ENCODE assay signal across 8 cellular contexts in genomic region chr7:26202019-26202985, GRCh38. TPM values are rescaled to one million over a fixed set of nuclear protein-coding genes. Genes with fewer than 3 reads are reported as not detected.
A peak's percentile ranks its signal among the peaks of the same experiment; 100 is the strongest.
DNase-seq lines count a peak whose midpoint lies in the region; ATAC-seq and TF ChIP-seq lines count a peak whose summit lies in the region.

No MANE protein-coding gene starts in this region.

- peaks cover 16% of the 10 kb centered on the region for H3K36me3 Mint-ChIP-seq in IgD-negative memory B cell

- H3K4me3 Mint-ChIP-seq in IgD-negative memory B cell: peak overlapping the region; percentile 86 to 98 (median 95)

- ATAC-seq in GM21447 (IDR thresholded peaks at IDR 0.05; ENCODE audit: unreplicated experiment): no peak

- H3K9me3 Mint-ChIP-seq in IgD-negative memory B cell: peaks cover 0 to 2% (median 0%) of the 10 kb centered on the region in 3 donors

- peaks cover 31 to 58% (median 32%) of the 10 kb centered on the region in 3 donors for H3K4me1 Mint-ChIP-seq in IgD-negative memory B cell

- H3K27ac Mint-ChIP-seq in IgD-negative memory B cell: peak overlapping the region; percentile 93 to 100 (median 100)

- DNase-seq in SIG-M5 treated with dmso at 0.1 percent for 504 hours (lab: John Stamatoyannopoulos, UW; ENCODE audit: unreplicated experiment): peak; percentile 74
- DNase-seq in SIG-M5 (lab: John Stamatoyannopoulos, UW): no peak
- DNase-seq in cerebellum (ENCODE audit: low spot score): peak; percentile 38
- peak; percentile 77 for DNase-seq in left kidney (ENCODE audit: low read depth, low spot score)
- peak; percentile 35 to 53 (median 52) for DNase-seq in stimulated activated CD4-positive, alpha-beta T cell treated with anti-CD3 and anti-CD28 coated beads, Interleukin-1b, Interleukin-23, amount 100 ng/mL, for 24 hours (ENCODE audit: low read depth in 4 of 4, low spot score in 1 of 4)

- no peaks in the 10 kb centered on the region for H3K27me3 Mint-ChIP-seq in IgD-negative memory B cell

- no peak for TF ChIP-seq CTCF in WI38 (IDR thresholded peaks at IDR 0.05; ENCODE audit: low read depth, low read length)

- peak overlapping the region; percentile 100 for H3K4me3 ChIP-seq in WI38 (ENCODE audit: low read depth, low read length)

RNA-seq across cellular contexts. Expression of gene CBX3, which starts 0.8 kb away (rescaled TPM):
- 68.7 TPM for polyA plus RNA-seq in IgD-negative memory B cell
- 122 TPM for total RNA-seq in cerebellum

RNA-seq across cellular contexts. Expression of gene HNRNPA2B1, which starts 1.8 kb away (rescaled TPM):
- 708 TPM for polyA plus RNA-seq in IgD-negative memory B cell
- 193 TPM for total RNA-seq in cerebellum

RNA-seq across cellular contexts. Expression of gene NFE2L3, which starts 50.3 kb away (rescaled TPM):
- 4.9 TPM for polyA plus RNA-seq in IgD-negative memory B cell
- 11.7 TPM for total RNA-seq in cerebellum
